Comparison of ENCODE assay signal across 16 cellular contexts in the genomic region with DNA sequence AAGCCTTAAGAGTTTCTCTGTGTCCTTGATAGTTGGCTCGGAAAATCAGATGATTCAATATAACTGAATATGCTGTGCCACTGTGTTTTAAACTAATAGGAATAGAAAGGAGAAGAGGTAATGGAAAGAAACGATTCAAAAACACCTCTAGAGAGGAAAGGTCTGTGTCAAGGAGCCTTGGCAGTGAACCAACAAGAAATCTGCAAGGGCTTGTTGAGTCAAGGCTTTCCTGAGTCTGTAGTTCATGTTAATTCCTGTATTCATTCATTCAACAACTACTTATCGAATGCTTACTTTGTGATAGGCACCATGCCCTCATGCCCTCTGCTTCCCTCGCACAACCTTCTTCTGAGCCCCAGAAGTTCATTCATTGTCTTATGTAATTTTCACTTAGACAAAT.
"Had no signal": no experiment of that assay in that cellular context is flagged by ENCODE, and none has a peak within 500 bp of the region (broad histone marks: within the 10 kb centered on the region; RNA-seq: fewer than 3 reads in every experiment).

No MANE protein-coding gene starts in this region.

- H3K36me3 ChIP-seq: heart left ventricle, neutrophil, right atrium auricular region, sigmoid colon, stomach, thoracic aorta, transverse colon had no signal

- H3K27ac Mint-ChIP-seq: naive thymus-derived CD8-positive, alpha-beta T cell had no signal

- H3K36me3 Mint-ChIP-seq: naive thymus-derived CD8-positive, alpha-beta T cell had no signal

- DNase-seq: effector memory CD4-positive, alpha-beta T cell; erythroblast; heart left ventricle; hippocampal formation; mucosa of descending colon; naive thymus-derived CD8-positive, alpha-beta T cell; posterior cingulate gyrus; sigmoid colon; stimulated activated naive CD4-positive, alpha-beta T cell; stomach; substantia nigra; transverse colon had no signal

- H3K4me3 Mint-ChIP-seq: naive thymus-derived CD8-positive, alpha-beta T cell had no signal

- H3K27ac ChIP-seq: heart left ventricle, neutrophil, right atrium auricular region, sigmoid colon, skin epidermis, stomach, thoracic aorta, transverse colon had no signal

- ATAC-seq: heart left ventricle; mucosa of descending colon; naive thymus-derived CD8-positive, alpha-beta T cell had no signal

- H3K4me3 ChIP-seq: heart left ventricle, mucosa of descending colon, right atrium auricular region, sigmoid colon, skin epidermis, stomach, thoracic aorta, transverse colon had no signal

- H3K4me1 ChIP-seq: heart left ventricle, right atrium auricular region, sigmoid colon, stomach, transverse colon had no signal

- H3K27me3 ChIP-seq: heart left ventricle, neutrophil, right atrium auricular region, sigmoid colon, stomach, transverse colon had no signal

- H3K9me3 ChIP-seq: heart left ventricle, mucosa of descending colon, neutrophil, right atrium auricular region, sigmoid colon, stomach, thoracic aorta, transverse colon had no signal

- H3K4me1 Mint-ChIP-seq: naive thymus-derived CD8-positive, alpha-beta T cell had no signal
